Comparison of ENCODE assay signal across 13 cellular contexts in the genomic region with DNA sequence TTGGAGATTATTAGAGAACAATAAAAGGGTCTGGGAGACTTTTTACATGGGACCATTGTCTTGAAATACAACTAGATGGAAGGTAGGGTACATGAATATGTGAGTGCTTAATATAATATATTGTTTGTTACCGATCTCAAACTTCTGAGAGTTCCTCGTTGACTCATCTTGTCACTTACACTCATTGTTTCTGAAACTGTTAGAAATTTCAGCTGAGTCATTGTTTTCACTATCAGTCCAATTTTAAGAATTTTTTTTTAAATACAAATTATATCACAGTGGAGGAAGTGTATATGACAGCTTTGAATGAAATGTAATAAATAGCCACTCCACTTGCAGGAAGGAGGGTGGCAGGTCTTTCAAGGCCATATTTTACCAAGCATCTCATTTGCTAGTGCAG.
DNase-seq lines count a peak whose midpoint lies in the region; ATAC-seq and TF ChIP-seq lines count a peak whose summit lies in the region.
"Had no signal": no experiment of that assay in that cellular context is flagged by ENCODE, and none has a peak within 500 bp of the region (broad histone marks: within the 10 kb centered on the region; RNA-seq: fewer than 3 reads in every experiment).

No MANE protein-coding gene starts in this region.

- intact Hi-C loops in left colon (cut with DNase I, micrococcal nuclease): no loop called here
- intact Hi-C loops in head of caudate nucleus (cut with DNase I): no loop called here

- H3K27ac ChIP-seq in foreskin keratinocyte: no peak overlapping the region
- H3K27ac ChIP-seq: HL-60, left lung had no signal

- no peak for DNase-seq in foreskin keratinocyte
- no peak for DNase-seq in left colon
- DNase-seq in head of caudate nucleus: no peak
- no peak for DNase-seq in ACHN
- DNase-seq: amniotic stem cell, left lung, NCI-H187, Right ventricle myocardium superior had no signal

- in situ Hi-C loops in ACHN (cut with HindIII; ENCODE audit: low pct_ligation_motif_present, low pct_unique_long_range_greater_than_20kb, low sequenced_read_pairs): no loop called here

- H3K27me3 ChIP-seq in foreskin keratinocyte: no peaks in the 10 kb centered on the region
- H3K27me3 ChIP-seq: left lung had no signal

- ATAC-seq in GM18873 (IDR thresholded peaks at IDR 0.05; ENCODE audit: low FRiP score, unreplicated experiment): peak; percentile 79
- ATAC-seq in GM21737 (IDR thresholded peaks at IDR 0.05; ENCODE audit: unreplicated experiment): peak; percentile 80
- ATAC-seq in HG03342 (IDR thresholded peaks at IDR 0.05; ENCODE audit: unreplicated experiment): peak; percentile 91
- ATAC-seq in foreskin keratinocyte: peak; percentile 25
- no peak for ATAC-seq in left colon
- ATAC-seq: esophagus mucosa, left lung had no signal

- H3K4me1 ChIP-seq in foreskin keratinocyte: no peaks in the 10 kb centered on the region
- H3K4me1 ChIP-seq: left lung had no signal

- no peak for TF ChIP-seq CTCF in foreskin keratinocyte (conservative IDR thresholded peaks at IDR 0.05)
